19 cellular contexts compared by ENCODE assay signal in genomic region chr17:72193395-72194106, GRCh38.
A peak's percentile ranks its signal among the peaks of the same experiment; 100 is the strongest.
DNase-seq lines count a peak whose midpoint lies in the region; ATAC-seq and TF ChIP-seq lines count a peak whose summit lies in the region.
"Had no signal": no experiment of that assay in that cellular context is flagged by ENCODE, and none has a peak within 500 bp of the region (broad histone marks: within the 10 kb centered on the region; RNA-seq: fewer than 3 reads in every experiment).

No MANE protein-coding gene starts in this region.

- peak; percentile 26 for DNase-seq in AG10803 (ENCODE audit: low read depth)
- peak; percentile 69 for DNase-seq in RPMI7951 (ENCODE audit: low read depth)
- peak; percentile 10 for DNase-seq in fibroblast of villous mesenchyme (ENCODE audit: low read depth)
- peak; percentile 38 to 67 for DNase-seq in psoas muscle
- DNase-seq in GM19238 (ENCODE audit: insufficient read length, low spot score): no peak
- DNase-seq in testis: no peak
- DNase-seq in stomach: no peak
- DNase-seq: activated CD8-positive, alpha-beta T cell treated with anti-CD3 and anti-CD28 coated beads, Interleukin-2, amount 10 ng/mL, durations not matched to agents 7 days and 5 days; activated T-cell treated with anti-CD3 and anti-CD28 coated beads, Interleukin-2, amount 50 U/mL, for 48 hours; COR-L47; esophagus squamous epithelium; KBM-7; kidney glomerular epithelial cell; NCI-H2029 treated with DMSO at 0.1 percent for 48 hours; NCI-H510A; SHP77 had no signal

- H3K4me1 ChIP-seq in psoas muscle: no peaks in the 10 kb centered on the region
- H3K4me1 ChIP-seq in testis: peaks cover 20% of the 10 kb centered on the region
- H3K4me1 ChIP-seq in stomach: no peaks in the 10 kb centered on the region
- H3K4me1 ChIP-seq: esophagus squamous epithelium had no signal

- H3K27me3 ChIP-seq in psoas muscle (ENCODE audit: insufficient read depth in 3 of 3, low read length in 2 of 3): peaks cover 0 to 12% (median 4%) of the 10 kb centered on the region in 3 donors
- H3K27me3 ChIP-seq in testis: no peaks in the 10 kb centered on the region
- no peaks in the 10 kb centered on the region for H3K27me3 ChIP-seq in stomach
- H3K27me3 ChIP-seq: esophagus squamous epithelium, tibial nerve had no signal

- TF ChIP-seq CTCF in AG10803 (conservative IDR thresholded peaks at IDR 0.05; ENCODE audit: low read length) (no peak), fibroblast of villous mesenchyme (IDR thresholded peaks at IDR 0.05; ENCODE audit: insufficient read depth, low read depth, low read length) (no peak), psoas muscle (IDR thresholded peaks at IDR 0.05) (no peak), testis (IDR thresholded peaks at IDR 0.05) (no peak), stomach (IDR thresholded peaks at IDR 0.05) (no peak)

- H3K9me3 ChIP-seq in psoas muscle: no peaks in the 10 kb centered on the region
- no peaks in the 10 kb centered on the region for H3K9me3 ChIP-seq in testis
- H3K9me3 ChIP-seq in stomach: peaks cover 0 to 14% (median 4%) of the 10 kb centered on the region in 4 donors
- H3K9me3 ChIP-seq: esophagus squamous epithelium had no signal

- H3K4me3 ChIP-seq in AG10803 (ENCODE audit: low read length) (no peak overlapping the region), fibroblast of villous mesenchyme (ENCODE audit: low read depth, low read length) (no peak overlapping the region), psoas muscle (no peak overlapping the region), testis (no peak overlapping the region), stomach (no peak overlapping the region)
- H3K4me3 ChIP-seq: esophagus squamous epithelium, tibial nerve had no signal

- TF ChIP-seq POLR2A in testis (IDR thresholded peaks at IDR 0.05): no peak
- no peak for TF ChIP-seq POLR2A in stomach (IDR thresholded peaks at IDR 0.05)

- WGBS in psoas muscle, 3 donors: 48 to 72% (median 53%) methylated on average over 10 of the region's 10 CpGs
- 71 to 84% methylated on average over 10 of the region's 10 CpGs for WGBS in testis, 2 donors
- 78 to 89% (median 87%) methylated on average over 10 of the region's 10 CpGs for WGBS in stomach, 5 donors

- ATAC-seq in psoas muscle: peak in 2 of 4 donors; percentile 55 to 57
- ATAC-seq in activated CD4-positive, CD25-positive, alpha-beta regulatory T cell treated with anti-CD3 and anti-CD28 coated beads, Interleukin-2, amount 50 U/mL, for 24 hours: no peak
- ATAC-seq: activated CD8-positive, alpha-beta T cell treated with anti-CD3 and anti-CD28 coated beads, Interleukin-2, amount 10 ng/mL, durations not matched to agents 7 days and 5 days; stimulated activated memory B cell treated with anti-CD40 and anti-IgM and Interleukin-4, amounts not matched to agents 10 μg/mL and 1 μg/mL and 100 μg/mL, for 72 hours had no signal

- no peak for TF ChIP-seq EP300 in stomach (IDR thresholded peaks at IDR 0.05)

- H3K27ac ChIP-seq in psoas muscle (no peak overlapping the region), testis (peak overlapping the region in 1 of 2 donors; percentile 42), stomach (no peak overlapping the region)
- H3K27ac ChIP-seq: esophagus squamous epithelium had no signal

- intact Hi-C loops in psoas muscle (cut with DNase I): no loop called here
- intact Hi-C loops in testis (cut with DNase I; ENCODE audit: low total_unique reads): no loop called here
- intact Hi-C loops in stomach (cut with DNase I; ENCODE audit: low total_unique reads): no loop called here

- no peaks in the 10 kb centered on the region for H3K36me3 ChIP-seq in psoas muscle (ENCODE audit: insufficient read depth in 1 of 2, low read depth in 1 of 2)
- H3K36me3 ChIP-seq in testis (ENCODE audit: low read depth, missing control alignments): no peaks in the 10 kb centered on the region
- no peaks in the 10 kb centered on the region for H3K36me3 ChIP-seq in stomach
- H3K36me3 ChIP-seq: esophagus squamous epithelium, tibial nerve had no signal

Comparison
In these comparisons a context has a peak if more than half of its experiments do, and no peak if none do; other contexts are left out.
1. DNase-seq: peak in AG10803 (single experiment), RPMI7951 (single experiment), fibroblast of villous mesenchyme (single experiment) and psoas muscle (2 of 2); none in GM19238 (single experiment), testis (single experiment) and stomach (single experiment).